1 cellular context compared by ENCODE assay signal in genomic region chr3:73729969-73730440, GRCh38.
TF ChIP-seq lines count a peak whose summit lies in the region.

No MANE protein-coding gene starts in this region.

TF ChIP-seq in H1, 55 proteins besides CTCF, POLR2A, EP300 and RAD21 (continued from another document):
- TF ChIP-seq TEAD4 (IDR thresholded peaks at IDR 0.05; ENCODE audit: low read depth, low read length) (no peak), JUN (IDR thresholded peaks at IDR 0.05; ENCODE audit: low read depth, low read length) (no peak), RBBP5 (IDR thresholded peaks at IDR 0.05; ENCODE audit: borderline replicate concordance, low read depth, low read length) (no peak), CHD2 (IDR thresholded peaks at IDR 0.05; ENCODE audit: low read length) (no peak), MAX (IDR thresholded peaks at IDR 0.05) (no peak), CHD7 (IDR thresholded peaks at IDR 0.05; ENCODE audit: insufficient replicate concordance, low read length) (no peak), JUND (IDR thresholded peaks at IDR 0.05; ENCODE audit: low read length) (no peak), SRF (IDR thresholded peaks at IDR 0.05; ENCODE audit: low read depth, low read length) (no peak), MAFK (IDR thresholded peaks at IDR 0.05; ENCODE audit: low read depth, low read length) (no peak), NANOG (IDR thresholded peaks at IDR 0.05; ENCODE audit: insufficient read depth, low read depth, low read length, poor library complexity, severe bottlenecking) (no peak), SUZ12 (IDR thresholded peaks at IDR 0.05; ENCODE audit: low read length) (no peak)
